ENCODE assay signal across 6 cellular contexts in the genomic region with DNA sequence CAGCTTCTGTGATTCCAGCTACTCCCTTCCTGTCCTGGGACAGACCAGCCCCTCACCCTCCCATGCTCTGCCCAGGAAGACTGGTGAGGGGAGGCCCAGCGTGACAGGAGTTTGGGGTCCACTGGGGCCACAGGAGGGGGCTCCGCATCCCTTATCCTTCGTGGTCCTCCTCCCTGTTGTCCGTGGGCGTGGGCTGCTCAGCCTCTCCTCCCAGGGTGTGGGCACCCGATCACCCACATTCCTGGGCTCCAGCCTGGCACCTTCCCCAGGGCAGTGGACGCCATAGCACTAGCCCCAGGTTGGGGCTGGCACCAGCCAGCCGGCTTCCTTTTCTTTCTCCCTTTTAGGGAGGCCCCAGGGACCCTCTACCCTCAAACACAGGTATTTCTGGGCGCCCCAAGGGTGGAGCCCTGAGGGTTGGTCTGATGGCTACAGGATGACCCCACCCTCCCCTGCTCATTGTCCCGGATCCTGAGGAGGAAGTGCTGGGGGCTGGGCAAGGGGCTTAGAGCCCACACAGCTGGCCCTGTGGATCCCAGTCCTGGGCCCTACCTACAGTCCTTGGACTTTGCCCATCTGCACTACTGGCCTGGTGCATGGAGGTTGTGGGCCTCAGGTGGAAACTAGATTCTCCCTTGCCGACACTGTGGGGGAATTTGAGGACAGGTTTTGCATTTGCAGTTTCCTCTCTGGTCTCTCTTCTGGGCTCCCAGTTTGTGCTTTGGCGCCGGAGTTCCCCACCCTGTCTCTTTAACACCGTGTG. TPM values are rescaled to one million over a fixed set of nuclear protein-coding genes. Genes with fewer than 3 reads are reported as not detected.
DNase-seq lines count a peak whose midpoint lies in the region; ATAC-seq and TF ChIP-seq lines count a peak whose summit lies in the region.

No MANE protein-coding gene starts in this region.

- no peaks in the 10 kb centered on the region for H3K27me3 Mint-ChIP-seq in activated T-cell treated with anti-CD3 and anti-CD28 coated beads, Interleukin-2, amount 50 U/mL, for 4 hours (ENCODE audit: low read depth)

- no peaks in the 10 kb centered on the region for H3K9me3 ChIP-seq in lung (ENCODE audit: control insufficient read depth in 2 of 2, insufficient read depth in 1 of 2, low read length in 1 of 2)

- DNase-seq in GM10266 (ENCODE audit: extremely low spot score) (peak; percentile 72), lung (ENCODE audit: low spot score) (no peak), mesenteric fat pad (ENCODE audit: low spot score) (no peak)
- no peak for DNase-seq in activated T-cell treated with anti-CD3 and anti-CD28 coated beads, Interleukin-2, amount 50 U/mL, for 4 hours

- peak overlapping the region; percentile 78 to 88 for H3K27ac ChIP-seq in lung (ENCODE audit: low read depth in 1 of 2, low read length in 1 of 2)

- peak overlapping the region; percentile 84 for H3K4me3 Mint-ChIP-seq in activated T-cell treated with anti-CD3 and anti-CD28 coated beads, Interleukin-2, amount 50 U/mL, for 4 hours

- ATAC-seq in activated T-cell treated with anti-CD3 and anti-CD28 coated beads, Interleukin-2, amount 50 U/mL, for 4 hours = no peak
- ATAC-seq in lung (ENCODE audit: insufficient read depth, low FRiP score) = no peak
- ATAC-seq in GM18858 (IDR thresholded peaks at IDR 0.05; ENCODE audit: unreplicated experiment) = no peak
- ATAC-seq in HG02970 (IDR thresholded peaks at IDR 0.05; ENCODE audit: low FRiP score, unreplicated experiment) = no peak

- H3K36me3 ChIP-seq in lung (ENCODE audit: control insufficient read depth in 2 of 2, insufficient read depth in 2 of 2, low read length in 2 of 2) = peaks cover 13 to 26% of the 10 kb centered on the region in 2 donors

- 21 to 46% methylated on average over 14 of the region's 14 CpGs for WGBS in lung, 2 donors

- peaks cover 25% of the 10 kb centered on the region for H3K4me1 Mint-ChIP-seq in activated T-cell treated with anti-CD3 and anti-CD28 coated beads, Interleukin-2, amount 50 U/mL, for 4 hours (ENCODE audit: low read depth)

- H3K27me3 ChIP-seq in lung (ENCODE audit: control insufficient read depth, insufficient read depth) = no peaks in the 10 kb centered on the region

- H3K4me1 ChIP-seq in lung (ENCODE audit: control insufficient read depth in 2 of 2, insufficient read depth in 2 of 2, low read length in 2 of 2) = peaks cover 6 to 15% of the 10 kb centered on the region in 2 donors

- TF ChIP-seq CTCF in GM10266 (IDR thresholded peaks at IDR 0.05; ENCODE audit: control insufficient read depth, insufficient read depth, low read depth, missing control alignments) (no peak), lung (IDR thresholded peaks at IDR 0.05; ENCODE audit: control extremely low read depth, extremely low read depth) (no peak)

- H3K4me3 ChIP-seq in lung = peak overlapping the region; percentile 78

- H3K36me3 Mint-ChIP-seq in activated T-cell treated with anti-CD3 and anti-CD28 coated beads, Interleukin-2, amount 50 U/mL, for 4 hours (ENCODE audit: insufficient read depth) = peaks cover 13% of the 10 kb centered on the region

- no peaks in the 10 kb centered on the region for H3K9me3 Mint-ChIP-seq in activated T-cell treated with anti-CD3 and anti-CD28 coated beads, Interleukin-2, amount 50 U/mL, for 4 hours

RNA-seq across cellular contexts. Expression of a gene that starts 1.1 kb away (rescaled TPM):
- 10 to 100 TPM; 42.7 to 49.9 (median 49.4) TPM for total RNA-seq in activated T-cell treated with anti-CD3 and anti-CD28 coated beads, Interleukin-2, amount 50 U/mL, for 4 hours
- total RNA-seq in lung (100 to 1,000 TPM in 1 of 2 donors, 10 to 100 TPM in 1; 48.0 to 190 TPM), mesenteric fat pad (213 TPM)
- 10 to 100 TPM; 61.8 to 89.8 TPM for polyA plus RNA-seq in lung

RNA-seq across cellular contexts. Expression of a gene that starts 1.5 kb away (rescaled TPM):
- under 1 TPM in 2 of 3 donors, not detected in 1; 0.16 to 0.30 TPM for total RNA-seq in activated T-cell treated with anti-CD3 and anti-CD28 coated beads, Interleukin-2, amount 50 U/mL, for 4 hours
- 1 to 10 TPM; 1.9 to 2.0 TPM for total RNA-seq in lung
- 1 to 10 TPM in 1 of 2 donors, under 1 TPM in 1; 0.89 to 3.4 TPM for polyA plus RNA-seq in lung
- 0.71 TPM for total RNA-seq in mesenteric fat pad

RNA-seq across cellular contexts. Expression of a gene that starts 11.4 kb away (rescaled TPM):
- total RNA-seq in activated T-cell treated with anti-CD3 and anti-CD28 coated beads, Interleukin-2, amount 50 U/mL, for 4 hours = 100 to 1,000 TPM in 2 of 3 donors, 10 to 100 TPM in 1; 87.8 to 141 (median 101) TPM
- 10 to 100 TPM; 15.0 to 53.4 TPM for total RNA-seq in lung
- 10 to 100 TPM; 45.8 to 66.3 TPM for polyA plus RNA-seq in lung
- total RNA-seq in mesenteric fat pad = 53.8 TPM

RNA-seq across cellular contexts. Expression of a gene that starts 31.2 kb away (rescaled TPM):
- total RNA-seq in activated T-cell treated with anti-CD3 and anti-CD28 coated beads, Interleukin-2, amount 50 U/mL, for 4 hours = 10 to 100 TPM; 47.7 to 67.4 (median 56.9) TPM
- 10 to 100 TPM; 63.8 to 75.4 TPM for total RNA-seq in lung
- polyA plus RNA-seq in lung = 100 to 1,000 TPM in 1 of 2 donors, 10 to 100 TPM in 1; 76.2 to 101 TPM
- total RNA-seq in mesenteric fat pad = 55.5 TPM

RNA-seq across cellular contexts. Expression of a gene that starts 36.4 kb away (rescaled TPM):
- under 1 TPM in 1 of 3 donors, not detected in 2; 0.08 TPM for total RNA-seq in activated T-cell treated with anti-CD3 and anti-CD28 coated beads, Interleukin-2, amount 50 U/mL, for 4 hours
- total RNA-seq in lung (1 to 10 TPM in 1 of 2 donors, under 1 TPM in 1; 0.54 to 1.3 TPM), mesenteric fat pad (0.22 TPM)
- polyA plus RNA-seq in lung = under 1 TPM; 0.47 to 0.71 TPM
